In the genomic region with DNA sequence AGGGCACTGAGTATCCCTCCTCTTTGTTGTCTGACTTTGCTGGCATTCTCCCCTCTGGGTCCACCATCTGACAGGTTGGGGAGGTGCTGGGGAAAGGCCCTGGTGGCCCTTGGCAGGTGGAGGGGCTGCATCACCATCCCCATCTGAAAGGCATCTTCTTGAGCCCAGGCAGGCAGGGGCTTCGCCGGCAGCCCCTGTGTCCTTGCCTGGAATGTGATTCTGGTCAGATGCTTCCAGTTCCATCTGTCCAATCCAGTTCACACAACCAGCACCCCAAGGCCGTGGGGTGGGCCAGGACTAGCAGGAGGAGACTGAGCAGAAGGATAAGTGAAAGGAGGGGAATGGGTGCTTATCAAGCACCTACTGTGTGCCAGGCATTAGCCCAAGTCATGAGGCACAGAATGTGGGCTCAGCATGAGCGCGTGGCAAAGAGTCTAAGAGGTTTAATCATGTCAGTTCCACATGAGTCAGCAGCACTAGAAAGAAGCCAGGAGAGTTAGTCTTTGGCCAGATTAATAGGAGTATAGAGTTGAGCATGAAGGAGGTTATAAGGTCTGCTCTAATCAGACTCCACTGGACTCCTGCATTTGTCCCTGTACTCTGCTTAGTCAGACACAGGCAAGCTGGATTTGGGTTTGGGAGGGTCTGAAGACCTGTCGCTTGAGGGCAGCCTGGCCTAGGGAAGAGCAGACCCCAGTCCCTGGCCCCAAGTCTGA, we compare ENCODE assay signal across 18 cellular contexts. TPM values are rescaled to one million over a fixed set of nuclear protein-coding genes. Genes with fewer than 3 reads are reported as not detected.
A peak's percentile ranks its signal among the peaks of the same experiment; 100 is the strongest.
DNase-seq lines count a peak whose midpoint lies in the region; TF ChIP-seq lines count a peak whose summit lies in the region.
"Had no signal": no experiment of that assay in that cellular context is flagged by ENCODE, and none has a peak within 500 bp of the region (broad histone marks: within the 10 kb centered on the region; RNA-seq: fewer than 3 reads in every experiment).

No MANE protein-coding gene starts in this region.

- dilution Hi-C loops in mammary epithelial cell (cut with HindIII; ENCODE audit: low sequenced_read_pairs) = no loop called here

- no peak overlapping the region for H2BK15ac ChIP-seq in mesenchymal stem cell (ENCODE audit: low read depth, poor library complexity, severe bottlenecking)

- H3K4me3 ChIP-seq in BLaER1 (no peak overlapping the region), mesenchymal stem cell (ENCODE audit: insufficient read depth in 1 of 2, low read depth in 1 of 2, low read length in 2 of 2) (no peak overlapping the region), trophoblast cell (ENCODE audit: low read depth, low read length) (peak overlapping the region; percentile 20), mammary epithelial cell (replicated peaks in 1 of 3; ENCODE audit: insufficient read depth in 1 of 3, low read depth in 2 of 3, low read length in 3 of 3) (no peak overlapping the region)
- H3K4me3 ChIP-seq: GM23248 had no signal

- H3K18ac ChIP-seq in mesenchymal stem cell (ENCODE audit: low read depth in 1 of 2, low read length in 2 of 2) (no peak overlapping the region), trophoblast cell (ENCODE audit: low read length) (no peak overlapping the region)

- CTCF ChIA-PET in Calu3 (lab: Charles Lee) (no interaction called here), mammary epithelial cell (lab: Charles Lee; ENCODE audit: low non-redundant PET) (no interaction called here)

- no peaks in the 10 kb centered on the region for H3K4me1 Mint-ChIP-seq in Calu3 (ENCODE audit: low read depth, unreplicated experiment)

- no peak overlapping the region for H3K27ac Mint-ChIP-seq in Calu3 (ENCODE audit: unreplicated experiment)
- H3K27ac Mint-ChIP-seq: CD4-positive, alpha-beta T cell; IgD-negative memory B cell had no signal

- H3K27me3 ChIP-seq in BLaER1 (no peaks in the 10 kb centered on the region), mesenchymal stem cell (ENCODE audit: control insufficient read depth in 1 of 2, insufficient read depth in 1 of 2, low read length in 2 of 2) (peaks cover 41 to 62% of the 10 kb centered on the region in 2 experiments), trophoblast cell (ENCODE audit: insufficient read depth, low read length) (peaks cover 2% of the 10 kb centered on the region), mammary epithelial cell (ENCODE audit: insufficient read depth, low read length) (peaks cover 9% of the 10 kb centered on the region)
- H3K27me3 ChIP-seq: BE2C had no signal

- no peak overlapping the region for H4K12ac ChIP-seq in trophoblast cell (ENCODE audit: low read depth, low read length)

- intact Hi-C loops in Calu3 (cut with micrococcal nuclease; ENCODE audit: unreplicated experiment) (no loop called here), mammary epithelial cell (cut with micrococcal nuclease) (no loop called here)

- no peak overlapping the region for H3K4me3 Mint-ChIP-seq in Calu3 (ENCODE audit: low read depth, unreplicated experiment)
- H3K4me3 Mint-ChIP-seq: CD4-positive, alpha-beta T cell; IgD-negative memory B cell had no signal

- H2AFZ ChIP-seq in mesenchymal stem cell (ENCODE audit: low read depth, low read length) (no peak overlapping the region), trophoblast cell (ENCODE audit: insufficient read depth, low read length, poor library complexity) (no peak overlapping the region), mammary epithelial cell (ENCODE audit: low read depth, low read length) (no peak overlapping the region)
- H2AFZ ChIP-seq: GM23248 had no signal

- H4K8ac ChIP-seq in mesenchymal stem cell (ENCODE audit: low read length) = no peak overlapping the region
- no peak overlapping the region for H4K8ac ChIP-seq in trophoblast cell (ENCODE audit: low read depth, low read length)

- H3K9me3 ChIP-seq in BLaER1 = peaks cover 11% of the 10 kb centered on the region
- peaks cover 10% of the 10 kb centered on the region for H3K9me3 ChIP-seq in mesenchymal stem cell (ENCODE audit: control insufficient read depth, low read length)
- peaks cover 4% of the 10 kb centered on the region for H3K9me3 ChIP-seq in trophoblast cell (ENCODE audit: insufficient read depth, low read depth, low read length)
- H3K9me3 ChIP-seq in mammary epithelial cell (replicated peaks; ENCODE audit: insufficient read depth, low read length) = no peaks in the 10 kb centered on the region
- H3K9me3 ChIP-seq: BE2C had no signal

- H3K4me2 ChIP-seq in BLaER1 (peak overlapping the region; percentile 29), mesenchymal stem cell (ENCODE audit: low read length, poor library complexity, severe bottlenecking) (no peak overlapping the region), trophoblast cell (ENCODE audit: low read length) (no peak overlapping the region), mammary epithelial cell (ENCODE audit: insufficient read depth, low read depth, low read length) (no peak overlapping the region)

- no peak overlapping the region for H2BK12ac ChIP-seq in mesenchymal stem cell (ENCODE audit: low read length in 2 of 2)
- H2BK12ac ChIP-seq in trophoblast cell (ENCODE audit: low read length) = no peak overlapping the region

- no peak overlapping the region for H2BK5ac ChIP-seq in mesenchymal stem cell (ENCODE audit: low read depth, low read length, poor library complexity, severe bottlenecking)
- no peak overlapping the region for H2BK5ac ChIP-seq in trophoblast cell (ENCODE audit: low read depth, low read length, poor library complexity)

- H4K91ac ChIP-seq in mesenchymal stem cell (ENCODE audit: low read length) = no peak overlapping the region
- H4K91ac ChIP-seq in trophoblast cell (ENCODE audit: low read depth, low read length) = no peak overlapping the region

- in situ Hi-C loops in mammary epithelial cell (cut with MboI; ENCODE audit: low sequenced_read_pairs in 2 of 2) = no loop called here

- H3K14ac ChIP-seq in mesenchymal stem cell (ENCODE audit: low read length in 2 of 2) (no peak overlapping the region), trophoblast cell (ENCODE audit: low read length) (no peak overlapping the region)

- H3K27me3 Mint-ChIP-seq in Calu3 (ENCODE audit: unreplicated experiment) = peaks cover 79% of the 10 kb centered on the region

- H3K79me1 ChIP-seq in mesenchymal stem cell (replicated peaks; ENCODE audit: low read length, poor library complexity, severe bottlenecking) (no peaks in the 10 kb centered on the region), trophoblast cell (ENCODE audit: low read length) (no peaks in the 10 kb centered on the region)

- H3K36me3 ChIP-seq in BLaER1 (no peaks in the 10 kb centered on the region), mesenchymal stem cell (ENCODE audit: control insufficient read depth in 1 of 2, insufficient read depth in 2 of 2, low read depth in 1 of 2, low read length in 2 of 2) (no peaks in the 10 kb centered on the region), trophoblast cell (ENCODE audit: control insufficient read depth in 1 of 2, insufficient read depth in 2 of 2, low read length in 2 of 2) (no peaks in the 10 kb centered on the region), mammary epithelial cell (ENCODE audit: insufficient read depth, low read length) (no peaks in the 10 kb centered on the region)
- H3K36me3 ChIP-seq: BE2C had no signal

- H2BK120ac ChIP-seq in mesenchymal stem cell (ENCODE audit: low read depth, low read length) = no peak overlapping the region
- H2BK120ac ChIP-seq in trophoblast cell (ENCODE audit: insufficient read depth, low read length, poor library complexity) = no peak overlapping the region

- peak; percentile 0 for DNase-seq in Calu3
- no peak for DNase-seq in mesenchymal stem cell
- no peak for DNase-seq in trophoblast cell
- DNase-seq in LoVo (ENCODE audit: low spot score) = no peak
- DNase-seq in mammary epithelial cell = no peak
- DNase-seq in NK-92 (lab: John Stamatoyannopoulos, UW; ENCODE audit: unreplicated experiment) = no peak
- DNase-seq: ACHN; BE2C; CD4-positive, alpha-beta T cell; DMS153; DMS79; GDM1 had no signal

- BruUV-seq in Calu3 (replicated peaks; lab: Mats Ljungman, UMichigan) = no TSS peak
- no TSS peak for BruUV-seq in mammary epithelial cell (replicated peaks; lab: Mats Ljungman, UMichigan)

- WGBS in mesenchymal stem cell = 87% methylated on average over 6 of the region's 6 CpGs
- no CpG with 5 or more reads among the region's 6 CpGs for WGBS in trophoblast cell (ENCODE audit: extremely low coverage, insufficient coverage, insufficient read length)
- 81% methylated on average over 6 of the region's 6 CpGs for WGBS in mammary epithelial cell (ENCODE audit: low coverage, missing lambda C conversion rate)

- no peak overlapping the region for H3K9ac ChIP-seq in BLaER1
- peak overlapping the region; percentile 6 for H3K9ac ChIP-seq in mesenchymal stem cell (ENCODE audit: low read length)
- H3K9ac ChIP-seq in trophoblast cell (ENCODE audit: low read length) = no peak overlapping the region
- H3K9ac ChIP-seq in mammary epithelial cell (ENCODE audit: insufficient read depth, low read length) = no peak overlapping the region
- H3K9ac ChIP-seq: GM23248 had no signal

- H4K20me1 ChIP-seq in BLaER1 (no peaks in the 10 kb centered on the region), mammary epithelial cell (ENCODE audit: insufficient read depth, low read length) (no peaks in the 10 kb centered on the region)

- no peaks in the 10 kb centered on the region for H3K36me3 Mint-ChIP-seq in Calu3 (ENCODE audit: insufficient read depth, unreplicated experiment)
- H3K36me3 Mint-ChIP-seq: IgD-negative memory B cell had no signal

- no peaks in the 10 kb centered on the region for H3K79me2 ChIP-seq in trophoblast cell (ENCODE audit: control insufficient read depth, insufficient read depth, low read length, poor library complexity)
- no peaks in the 10 kb centered on the region for H3K79me2 ChIP-seq in mammary epithelial cell (ENCODE audit: insufficient read depth, low read length)

- no peak overlapping the region for H3K23ac ChIP-seq in mesenchymal stem cell (ENCODE audit: low read length in 2 of 2)
- no peak overlapping the region for H3K23ac ChIP-seq in trophoblast cell (ENCODE audit: low read length)

- peaks cover 5% of the 10 kb centered on the region for H3K4me1 ChIP-seq in BLaER1
- H3K4me1 ChIP-seq in mesenchymal stem cell (ENCODE audit: control insufficient read depth, insufficient read depth, low read depth, low read length) = no peaks in the 10 kb centered on the region
- H3K4me1 ChIP-seq in trophoblast cell (ENCODE audit: control insufficient read depth in 1 of 2, insufficient read depth in 2 of 2, low read length in 2 of 2) = no peaks in the 10 kb centered on the region
- no peaks in the 10 kb centered on the region for H3K4me1 ChIP-seq in mammary epithelial cell (ENCODE audit: insufficient read depth, low read length)
- H3K4me1 ChIP-seq: BE2C, Caco-2 had no signal

- no peak overlapping the region for H3K4ac ChIP-seq in mesenchymal stem cell (ENCODE audit: low read depth in 1 of 2, low read length in 2 of 2)
- no peak overlapping the region for H3K4ac ChIP-seq in trophoblast cell (ENCODE audit: low read depth, low read length)

- H3K27ac ChIP-seq in BLaER1 = no peak overlapping the region
- H3K27ac ChIP-seq in mesenchymal stem cell (ENCODE audit: low read length, poor library complexity, severe bottlenecking) = no peak overlapping the region
- H3K27ac ChIP-seq in trophoblast cell (ENCODE audit: low read depth, low read length) = no peak overlapping the region
- no peak overlapping the region for H3K27ac ChIP-seq in mammary epithelial cell (ENCODE audit: insufficient read depth, low read depth, low read length)
- H3K27ac ChIP-seq: C4-2B, GM23248, HL-60 had no signal

- no peak overlapping the region for H2AK5ac ChIP-seq in mesenchymal stem cell (ENCODE audit: low read length, severe bottlenecking)
- H2AK5ac ChIP-seq in trophoblast cell (ENCODE audit: low read length) = no peak overlapping the region

- H3K9me3 Mint-ChIP-seq in Calu3 (ENCODE audit: low read depth, unreplicated experiment) = peaks cover 2% of the 10 kb centered on the region
- H3K9me3 Mint-ChIP-seq: CD4-positive, alpha-beta T cell had no signal

- TF ChIP-seq CTCF in Calu3 (IDR thresholded peaks at IDR 0.05; ENCODE audit: unreplicated experiment) = no peak
- no peak for TF ChIP-seq CTCF in mammary epithelial cell (conservative IDR thresholded peaks at IDR 0.05 in 1 of 2, IDR thresholded peaks at IDR 0.05 in 1 of 2; ENCODE audit: extremely low read depth in 1 of 2, insufficient read depth in 1 of 2, low read depth in 1 of 2, low read length in 2 of 2)

RNA-seq across cellular contexts. Expression of gene TXNRD3, which starts 10.5 kb away (rescaled TPM):
- total RNA-seq in Calu3 (2022) = 15.7 and 17.0 TPM in 2 replicates
- 8.9 TPM for polyA plus RNA-seq in mesenchymal stem cell (2013, experiment 1 of 2)
- 7.7 TPM for polyA plus RNA-seq in mesenchymal stem cell (2013, experiment 2 of 2)
- 6.0 and 6.2 TPM in 2 replicates for polyA plus RNA-seq in trophoblast cell (2013)
- 10 to 100 TPM; 12.8 to 18.0 TPM for total RNA-seq in mammary epithelial cell
- polyA plus RNA-seq in mammary epithelial cell = 6.8 TPM
- polyA minus RNA-seq in mammary epithelial cell = 4.0 TPM

RNA-seq across cellular contexts. Expression of gene CHCHD6, which starts 38.7 kb away (rescaled TPM):
- total RNA-seq in Calu3 (2022) (38.9 and 45.9 TPM in 2 replicates), mammary epithelial cell (10 to 100 TPM; 16.5 to 30.8 TPM)
- polyA plus RNA-seq in mesenchymal stem cell (2013, experiment 1 of 2) = 11.8 TPM
- polyA plus RNA-seq in mesenchymal stem cell (2013, experiment 2 of 2) = 11.2 TPM
- polyA plus RNA-seq in trophoblast cell (2013) = 5.9 and 6.1 TPM in 2 replicates
- polyA plus RNA-seq in mammary epithelial cell = 30.0 TPM
- polyA minus RNA-seq in mammary epithelial cell = 11.7 TPM
